Comparison of ENCODE assay signal across 12 cellular contexts in the genomic region with DNA sequence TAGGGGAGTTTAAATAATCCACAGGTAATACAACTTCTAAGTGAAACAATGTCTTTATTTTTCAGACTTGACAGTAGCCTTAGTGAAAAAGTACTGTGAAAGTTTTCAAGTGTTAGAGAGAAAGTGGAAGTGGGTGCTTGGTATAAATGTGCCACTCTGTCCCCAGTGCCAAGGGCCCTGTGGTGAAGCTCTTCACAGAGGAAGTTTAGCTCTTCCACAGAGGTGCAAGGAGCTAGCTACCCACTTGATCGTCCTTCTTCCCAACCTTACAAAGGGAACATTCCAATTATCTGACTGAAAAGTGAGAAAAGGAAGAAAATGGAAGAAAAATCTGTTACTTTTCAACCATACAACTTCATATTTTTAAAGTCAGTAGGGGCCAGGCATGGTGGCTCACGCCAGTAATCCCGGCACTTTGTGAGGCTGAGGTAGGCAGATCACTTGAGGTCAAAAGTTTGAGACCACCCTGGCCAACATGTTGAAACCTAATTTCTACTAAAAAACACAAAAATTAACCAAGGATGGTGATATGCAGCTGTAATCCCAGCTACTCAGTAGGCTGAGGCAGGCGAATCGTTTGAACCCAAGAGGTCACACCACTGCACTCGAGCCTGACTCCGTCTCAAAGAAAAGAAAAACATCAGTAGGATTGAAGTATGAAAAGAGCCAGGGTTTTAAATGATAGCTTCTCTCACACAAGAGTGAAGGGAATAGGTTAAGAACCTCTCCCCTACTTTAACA. TPM values are rescaled to one million over a fixed set of nuclear protein-coding genes. Genes with fewer than 3 reads are reported as not detected.
A peak's percentile ranks its signal among the peaks of the same experiment; 100 is the strongest.
DNase-seq lines count a peak whose midpoint lies in the region; ATAC-seq and TF ChIP-seq lines count a peak whose summit lies in the region.
"Had no signal": no experiment of that assay in that cellular context is flagged by ENCODE, and none has a peak within 500 bp of the region (broad histone marks: within the 10 kb centered on the region; RNA-seq: fewer than 3 reads in every experiment).

No MANE protein-coding gene starts in this region.

- peaks cover 49% of the 10 kb centered on the region for H3K9me3 Mint-ChIP-seq in T-helper 2 cell treated with Interferon-gamma antibody and Interleukin-4, amounts not matched to agents 5 μg/mL and 100 μg/mL, for 36 hours
- H3K9me3 Mint-ChIP-seq in natural killer cell = peaks cover 0 to 2% of the 10 kb centered on the region in 2 donors

- no peaks in the 10 kb centered on the region for H3F3A ChIP-seq in smooth muscle cell (ENCODE audit: low read depth)

- H3K9me3 ChIP-seq in smooth muscle cell (replicated peaks; ENCODE audit: low read depth) = no peaks in the 10 kb centered on the region

- intact Hi-C loops in natural killer cell (cut with micrococcal nuclease) (loop anchor here (5.0 kb wide), 1 partner anchor 41 kb away; no protein-coding TSS in a partner anchor), dorsolateral prefrontal cortex (cut with DNase I) (no loop called here)

- peak; percentile 38 for ATAC-seq in GM21529 (IDR thresholded peaks at IDR 0.05; ENCODE audit: unreplicated experiment)
- ATAC-seq in natural killer cell = peak; percentile 77 to 86 (median 85)

- H3K79me2 ChIP-seq in smooth muscle cell (ENCODE audit: low read depth) = no peaks in the 10 kb centered on the region

- DNase-seq in T-helper 2 cell treated with Interferon-gamma antibody and Interleukin-4, amounts not matched to agents 5 μg/mL and 100 μg/mL, for 36 hours (ENCODE audit: low spot score) = no peak
- no peak for DNase-seq in T-helper 2 cell
- peak; percentile 68 for DNase-seq in NAMALWA (ENCODE audit: low spot score)
- DNase-seq in natural killer cell = no peak
- DNase-seq in dorsolateral prefrontal cortex = no peak
- DNase-seq in smooth muscle cell (lab: John Stamatoyannopoulos, UW; ENCODE audit: unreplicated experiment) = no peak
- no peak for DNase-seq in mesenteric fat pad (ENCODE audit: low spot score)

- no peaks in the 10 kb centered on the region for H3K27me3 ChIP-seq in dorsolateral prefrontal cortex
- H3K27me3 ChIP-seq in smooth muscle cell (ENCODE audit: low read depth) = no peaks in the 10 kb centered on the region

- H3K4me1 Mint-ChIP-seq in T-helper 2 cell treated with Interferon-gamma antibody and Interleukin-4, amounts not matched to agents 5 μg/mL and 100 μg/mL, for 36 hours (ENCODE audit: low read depth) = peaks cover 46% of the 10 kb centered on the region
- peaks cover 71 to 73% of the 10 kb centered on the region in 2 donors for H3K4me1 Mint-ChIP-seq in natural killer cell

- TF ChIP-seq CTCF in natural killer cell (IDR thresholded peaks at IDR 0.05) (no peak), dorsolateral prefrontal cortex (IDR thresholded peaks at IDR 0.05 in 54 of 56, conservative IDR thresholded peaks at IDR 0.05 in 2 of 56; ENCODE audit: low read depth in 1 of 56, partially characterized antibody in 56 of 56) (no peak), smooth muscle cell (IDR thresholded peaks at IDR 0.05; ENCODE audit: borderline replicate concordance, insufficient read depth, poor library complexity, severe bottlenecking) (no peak)

- no peaks in the 10 kb centered on the region for H3K36me3 ChIP-seq in smooth muscle cell (ENCODE audit: low read depth)

- H3K27ac Mint-ChIP-seq in T-helper 2 cell treated with Interferon-gamma antibody and Interleukin-4, amounts not matched to agents 5 μg/mL and 100 μg/mL, for 36 hours = peak overlapping the region; percentile 53
- peak overlapping the region; percentile 79 to 90 for H3K27ac Mint-ChIP-seq in natural killer cell

- H3K36me3 Mint-ChIP-seq in T-helper 2 cell treated with Interferon-gamma antibody and Interleukin-4, amounts not matched to agents 5 μg/mL and 100 μg/mL, for 36 hours (ENCODE audit: low read depth) = peaks cover 32% of the 10 kb centered on the region
- peaks cover 19% of the 10 kb centered on the region for H3K36me3 Mint-ChIP-seq in natural killer cell

- H4K20me1 ChIP-seq in smooth muscle cell (ENCODE audit: low read depth) = no peaks in the 10 kb centered on the region

- no peak overlapping the region for H2AFZ ChIP-seq in smooth muscle cell (ENCODE audit: low read depth)

- 93% methylated on average over 7 of the region's 7 CpGs for WGBS in smooth muscle cell (ENCODE audit: low lambda C conversion rate)

- peak overlapping the region; percentile 46 for H3K4me3 Mint-ChIP-seq in T-helper 2 cell treated with Interferon-gamma antibody and Interleukin-4, amounts not matched to agents 5 μg/mL and 100 μg/mL, for 36 hours
- peak overlapping the region; percentile 76 for H3K4me3 Mint-ChIP-seq in natural killer cell

- H3K27me3 Mint-ChIP-seq in T-helper 2 cell treated with Interferon-gamma antibody and Interleukin-4, amounts not matched to agents 5 μg/mL and 100 μg/mL, for 36 hours (ENCODE audit: low read depth) = no peaks in the 10 kb centered on the region
- H3K27me3 Mint-ChIP-seq in natural killer cell (ENCODE audit: low read depth in 2 of 2) = no peaks in the 10 kb centered on the region

- no peak overlapping the region for H3K4me2 ChIP-seq in smooth muscle cell

- no peak overlapping the region for H3K9ac ChIP-seq in smooth muscle cell (ENCODE audit: low read depth)

- H3K27ac ChIP-seq in dorsolateral prefrontal cortex = no peak overlapping the region
- no peak overlapping the region for H3K27ac ChIP-seq in smooth muscle cell (ENCODE audit: low read depth)

- H3K4me3 ChIP-seq in dorsolateral prefrontal cortex = no peak overlapping the region
- no peak overlapping the region for H3K4me3 ChIP-seq in smooth muscle cell
- H3K4me3 ChIP-seq: lung had no signal

- H3K4me1 ChIP-seq in smooth muscle cell (ENCODE audit: low read depth) = no peaks in the 10 kb centered on the region

RNA-seq across cellular contexts. Expression of gene PTPRC, which starts 41.0 kb away (rescaled TPM):
- 1,000 to 10,000 TPM; 1,142 to 1,334 (median 1,200) TPM for total RNA-seq in natural killer cell
- 10 to 100 TPM in 77 of 120 experiments, 1 to 10 TPM in 43; 4.0 to 38.3 (median 11.6) TPM for total RNA-seq in dorsolateral prefrontal cortex
- 0.04 TPM in 1 of 2 replicates, not detected in the other for total RNA-seq in smooth muscle cell
- polyA plus RNA-seq in smooth muscle cell = 0.37 TPM in 1 of 2 replicates, not detected in the other
- 65.8 TPM for total RNA-seq in mesenteric fat pad

RNA-seq across cellular contexts. Expression of gene ATP6V1G3, which starts 57.4 kb away (rescaled TPM):
- total RNA-seq in natural killer cell (not detected), dorsolateral prefrontal cortex (not detected), smooth muscle cell (not detected in 2 replicates), mesenteric fat pad (not detected)
- polyA plus RNA-seq in smooth muscle cell = 0.43 TPM in 1 of 2 replicates, not detected in the other
- total RNA-seq: fibroblast of lung; lung; subcutaneous adipose tissue; T-helper 1 cell treated with Interleukin-12 subunit alpha and Interleukin-12 subunit beta and Interleukin-4 antibody, amounts not matched to agents 30 ng/mL and 1 ng/mL, for 36 hours had no signal
- polyA plus RNA-seq: fibroblast of lung, lung had no signal

Comparison
In these comparisons a context has a peak if more than half of its experiments do, and no peak if none do; other contexts are left out.
1. RNA of gene PTPRC, which starts 41.0 kb away (total RNA-seq): 1,142 to 1,334 TPM in natural killer cell; 65.8 TPM in mesenteric fat pad (single experiment), 4.0 to 38.3 TPM in dorsolateral prefrontal cortex and 0.04 TPM in smooth muscle cell; every median in the first group is over 10 times any median in the second.